Comparison of ENCODE assay signal across 15 cellular contexts in genomic region chr6:22943331-22943730, GRCh38.
DNase-seq lines count a peak whose midpoint lies in the region; TF ChIP-seq lines count a peak whose summit lies in the region.
"Had no signal": no experiment of that assay in that cellular context is flagged by ENCODE, and none has a peak within 500 bp of the region (broad histone marks: within the 10 kb centered on the region; RNA-seq: fewer than 3 reads in every experiment).

No MANE protein-coding gene starts in this region.

- no peak overlapping the region for H2AFZ ChIP-seq in fibroblast of lung (ENCODE audit: low read length)

- TF ChIP-seq CTCF in BE2C (IDR thresholded peaks at IDR 0.05; ENCODE audit: low read depth, low read length): no peak
- no peak for TF ChIP-seq CTCF in fibroblast of lung (conservative IDR thresholded peaks at IDR 0.05 in 1 of 2, IDR thresholded peaks at IDR 0.05 in 1 of 2; ENCODE audit: low read depth in 1 of 2, low read length in 2 of 2)
- TF ChIP-seq CTCF in retinal pigment epithelial cell (conservative IDR thresholded peaks at IDR 0.05; ENCODE audit: low read depth, low read length): no peak

- no peak overlapping the region for H3K27ac ChIP-seq in fibroblast of lung (ENCODE audit: insufficient read depth, low read length)
- H3K27ac ChIP-seq: C4-2B had no signal

- no peaks in the 10 kb centered on the region for H3K27me3 ChIP-seq in BE2C
- no peaks in the 10 kb centered on the region for H3K27me3 ChIP-seq in fibroblast of lung (ENCODE audit: control insufficient read depth, insufficient read depth, low read length)

- H3K4me3 ChIP-seq in BE2C (ENCODE audit: low read depth, low read length) (no peak overlapping the region), fibroblast of lung (replicated peaks in 1 of 4; ENCODE audit: control extremely low read depth in 1 of 4, insufficient read depth in 1 of 4, low read depth in 3 of 4, low read length in 4 of 4) (no peak overlapping the region), retinal pigment epithelial cell (ENCODE audit: low read length) (no peak overlapping the region)

- H3K4me1 ChIP-seq in BE2C: peaks cover 29% of the 10 kb centered on the region
- no peaks in the 10 kb centered on the region for H3K4me1 ChIP-seq in fibroblast of lung (ENCODE audit: control insufficient read depth, extremely low read depth, insufficient read depth, low read length)

- H3K36me3 ChIP-seq in BE2C: no peaks in the 10 kb centered on the region
- H3K36me3 ChIP-seq in fibroblast of lung (ENCODE audit: control insufficient read depth, insufficient read depth, low read length): no peaks in the 10 kb centered on the region

- no peaks in the 10 kb centered on the region for H4K20me1 ChIP-seq in fibroblast of lung (ENCODE audit: control insufficient read depth, extremely low read depth, insufficient read depth, low read length)

- DNase-seq in BE2C (peak; percentile 34), amniotic epithelial cell (ENCODE audit: low read depth) (peak; percentile 47), fibroblast of lung (ENCODE audit: low read depth in 2 of 2) (peak; percentile 11 to 15), retinal pigment epithelial cell (ENCODE audit: low read depth) (peak; percentile 87), NCI-H1092 treated with DMSO at 0.1 percent for 48 hours (lab: John Stamatoyannopoulos, UW) (no peak), NCI-H146 (lab: John Stamatoyannopoulos, UW) (no peak), Ammon's horn (ENCODE audit: low spot score) (no peak)
- DNase-seq: ACHN; CD4-positive, alpha-beta memory T cell; DMS153; DND-41; GDM1; GOT3; H9 had no signal

- no peak overlapping the region for H3K4me2 ChIP-seq in fibroblast of lung (ENCODE audit: extremely low read depth, insufficient read depth, low read length)

- H3K9me3 ChIP-seq in BE2C: no peaks in the 10 kb centered on the region
- H3K9me3 ChIP-seq in fibroblast of lung (ENCODE audit: control insufficient read depth, insufficient read depth, low read depth, low read length): no peaks in the 10 kb centered on the region

- H3K79me2 ChIP-seq in fibroblast of lung (ENCODE audit: control insufficient read depth, insufficient read depth, low read length): no peaks in the 10 kb centered on the region

- no peak overlapping the region for H3K9ac ChIP-seq in fibroblast of lung (ENCODE audit: insufficient read depth, low read length)

Comparison
In these comparisons a context has a peak if more than half of its experiments do, and no peak if none do; other contexts are left out.
1. DNase-seq: peak in BE2C (single experiment), amniotic epithelial cell (single experiment), fibroblast of lung (2 of 2) and retinal pigment epithelial cell (single experiment); none in NCI-H1092 treated with DMSO at 0.1 percent for 48 hours (single experiment), NCI-H146 (single experiment) and Ammon's horn (single experiment).